16 cellular contexts compared by ENCODE assay signal in the genomic region with DNA sequence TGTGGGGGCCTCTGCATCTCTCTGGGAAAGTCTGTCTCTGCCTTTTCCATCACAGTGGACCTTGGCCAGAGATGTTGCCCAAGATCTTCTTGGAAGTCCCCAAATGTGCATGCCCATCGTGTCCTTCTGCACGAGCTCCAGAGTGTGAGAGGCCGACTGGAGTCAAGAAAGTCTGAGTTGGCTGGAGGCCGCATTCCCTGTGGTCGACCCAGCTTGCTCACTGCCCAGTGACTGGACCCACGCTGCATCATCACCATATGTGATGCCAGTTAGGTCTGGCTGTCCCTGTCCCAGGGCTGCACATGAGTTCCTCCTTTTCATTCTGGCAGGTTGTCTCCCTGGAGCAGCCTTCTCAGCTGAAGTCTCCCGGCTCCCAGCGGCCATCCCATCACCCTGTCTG.
DNase-seq lines count a peak whose midpoint lies in the region; ATAC-seq lines count a peak whose summit lies in the region.
"Had no signal": no experiment of that assay in that cellular context is flagged by ENCODE, and none has a peak within 500 bp of the region (broad histone marks: within the 10 kb centered on the region; RNA-seq: fewer than 3 reads in every experiment).

No MANE protein-coding gene starts in this region.

- intact Hi-C loops in naive thymus-derived CD4-positive, alpha-beta T cell (cut with micrococcal nuclease): loop anchor here (2.0 to 5.0 kb wide), 2 partner anchors 20 to 36 kb away; no protein-coding TSS in a partner anchor

- H3K9me3 ChIP-seq in naive thymus-derived CD4-positive, alpha-beta T cell (ENCODE audit: control insufficient read depth in 2 of 3, low read length in 3 of 3): no peaks in the 10 kb centered on the region

- no peak overlapping the region for H3K9ac ChIP-seq in mesendoderm (ENCODE audit: low read length)

- peak overlapping the region in 5 of 9 donors; percentile 39 to 87 (median 52) for H3K27ac Mint-ChIP-seq in naive thymus-derived CD4-positive, alpha-beta T cell
- H3K27ac Mint-ChIP-seq: CD4-positive, alpha-beta T cell; endodermal cell; natural killer cell had no signal

- H2AK5ac ChIP-seq in mesendoderm (ENCODE audit: low read length): no peak overlapping the region

- no peak overlapping the region for H3K27ac ChIP-seq in naive thymus-derived CD4-positive, alpha-beta T cell (ENCODE audit: low read depth, low read length)
- no peak overlapping the region for H3K27ac ChIP-seq in mesendoderm (ENCODE audit: low read depth, low read length)

- peak; percentile 89 for DNase-seq in AG20443 (ENCODE audit: low spot score)
- DNase-seq in GM04503 (ENCODE audit: low read depth): peak; percentile 84
- peak; percentile 4 for DNase-seq in amniotic epithelial cell (ENCODE audit: low read depth)
- DNase-seq in naive thymus-derived CD4-positive, alpha-beta T cell: no peak
- DNase-seq in mesendoderm: no peak
- no peak for DNase-seq in NCI-H2081 (lab: John Stamatoyannopoulos, UW)
- DNase-seq: activated naive CD4-positive, alpha-beta T cell treated with Interleukin-2 at 50 U/mL for 16 hours; CD4-positive, alpha-beta T cell; endodermal cell; GOT3; natural killer cell; NCI-H187 treated with DMSO at 0.1 percent for 48 hours; NCI-H510A treated with DMSO at 0.1 percent for 48 hours; OCI-M1 had no signal

- no peak overlapping the region for H3K4me3 ChIP-seq in naive thymus-derived CD4-positive, alpha-beta T cell (ENCODE audit: low read length)
- no peak overlapping the region for H3K4me3 ChIP-seq in mesendoderm (ENCODE audit: low read length)

- no CpG with 5 or more reads among the region's 8 CpGs for WGBS in mesendoderm (ENCODE audit: extremely low coverage, insufficient coverage, low lambda C conversion rate)

- H4K8ac ChIP-seq in mesendoderm (ENCODE audit: low read depth, low read length): no peak overlapping the region

- peaks cover 7 to 15% of the 10 kb centered on the region in 2 donors for H3K4me1 ChIP-seq in naive thymus-derived CD4-positive, alpha-beta T cell (ENCODE audit: control insufficient read depth in 2 of 2, insufficient read depth in 2 of 2, low read length in 2 of 2)
- H3K4me1 ChIP-seq in mesendoderm (ENCODE audit: control insufficient read depth, low read depth, low read length): no peaks in the 10 kb centered on the region

- H3K36me3 ChIP-seq in naive thymus-derived CD4-positive, alpha-beta T cell (ENCODE audit: control insufficient read depth in 2 of 3, insufficient read depth in 3 of 3, low read length in 3 of 3): no peaks in the 10 kb centered on the region
- H3K36me3 ChIP-seq in mesendoderm (ENCODE audit: control insufficient read depth, insufficient read depth, low read length): no peaks in the 10 kb centered on the region

- H3K36me3 Mint-ChIP-seq in naive thymus-derived CD4-positive, alpha-beta T cell: peaks cover 0 to 26% (median 0%) of the 10 kb centered on the region in 5 donors
- H3K36me3 Mint-ChIP-seq: natural killer cell had no signal

- H3K27me3 ChIP-seq in naive thymus-derived CD4-positive, alpha-beta T cell (ENCODE audit: control insufficient read depth in 2 of 2, insufficient read depth in 2 of 2, low read length in 2 of 2): no peaks in the 10 kb centered on the region
- no peaks in the 10 kb centered on the region for H3K27me3 ChIP-seq in mesendoderm (ENCODE audit: insufficient read depth, low read length, poor library complexity)

- H3K4me2 ChIP-seq in mesendoderm (ENCODE audit: low read length): no peak overlapping the region

- POLR2A ChIA-PET in naive thymus-derived CD4-positive, alpha-beta T cell (lab: Charles Lee): interaction anchor here (0.7 to 1.3 kb wide), 2 partner anchors 12 to 22 kb away, joined by 3 read pairs; no protein-coding TSS in a partner anchor

- no peak overlapping the region for H3K23ac ChIP-seq in mesendoderm (ENCODE audit: low read length)

- no peak overlapping the region for H3K4ac ChIP-seq in mesendoderm (ENCODE audit: low read depth, low read length)

- H3K56ac ChIP-seq in mesendoderm (ENCODE audit: low read length): no peak overlapping the region

- peaks cover 17 to 69% (median 59%) of the 10 kb centered on the region in 7 donors for H3K4me1 Mint-ChIP-seq in naive thymus-derived CD4-positive, alpha-beta T cell
- H3K4me1 Mint-ChIP-seq: endodermal cell had no signal

- H2BK120ac ChIP-seq in mesendoderm (ENCODE audit: low read depth, low read length): no peak overlapping the region

- no peak overlapping the region for H2BK5ac ChIP-seq in mesendoderm (ENCODE audit: low read length)

- H3K79me1 ChIP-seq in mesendoderm (ENCODE audit: low read length): no peaks in the 10 kb centered on the region

- no peak overlapping the region for H4K5ac ChIP-seq in mesendoderm (ENCODE audit: low read length)

- H3K18ac ChIP-seq in mesendoderm (ENCODE audit: low read length): no peak overlapping the region

- H3K4me3 Mint-ChIP-seq in naive thymus-derived CD4-positive, alpha-beta T cell: peak overlapping the region in 1 of 10 donors; percentile 33
- H3K4me3 Mint-ChIP-seq: CD4-positive, alpha-beta T cell; endodermal cell; natural killer cell had no signal

- CTCF ChIA-PET in naive thymus-derived CD4-positive, alpha-beta T cell (lab: Charles Lee): interaction anchor here (1.0 to 1.1 kb wide), 2 partner anchors 9 to 53 kb away, joined by 3 read pairs; no protein-coding TSS in a partner anchor

- H3K27me3 Mint-ChIP-seq in naive thymus-derived CD4-positive, alpha-beta T cell: no peaks in the 10 kb centered on the region
- H3K27me3 Mint-ChIP-seq: CD4-positive, alpha-beta T cell had no signal

- H2BK15ac ChIP-seq in mesendoderm (replicated peaks; ENCODE audit: low read depth): no peak overlapping the region

- H3K9me3 Mint-ChIP-seq in naive thymus-derived CD4-positive, alpha-beta T cell: peaks cover 0 to 9% (median 0%) of the 10 kb centered on the region in 11 donors
- H3K9me3 Mint-ChIP-seq: CD4-positive, alpha-beta T cell; endodermal cell had no signal

- peak; percentile 36 for ATAC-seq in naive thymus-derived CD4-positive, alpha-beta T cell
- no peak for ATAC-seq in HG02678 (IDR thresholded peaks at IDR 0.05; ENCODE audit: unreplicated experiment)
- ATAC-seq: SK-N-SH treated with all-trans-retinoic acid at 6 μM for 48 hours had no signal

- H3K79me2 ChIP-seq in mesendoderm (ENCODE audit: control insufficient read depth, insufficient read depth, low read length): no peaks in the 10 kb centered on the region

Comparison
In these comparisons a context has a peak if more than half of its experiments do, and no peak if none do; other contexts are left out.
1. DNase-seq: peak in AG20443 (single experiment), GM04503 (single experiment) and amniotic epithelial cell (single experiment); none in naive thymus-derived CD4-positive, alpha-beta T cell (0 of 9), mesendoderm (single experiment) and NCI-H2081 (0 of 2).